8 cellular contexts compared by ENCODE assay signal in the genomic region with DNA sequence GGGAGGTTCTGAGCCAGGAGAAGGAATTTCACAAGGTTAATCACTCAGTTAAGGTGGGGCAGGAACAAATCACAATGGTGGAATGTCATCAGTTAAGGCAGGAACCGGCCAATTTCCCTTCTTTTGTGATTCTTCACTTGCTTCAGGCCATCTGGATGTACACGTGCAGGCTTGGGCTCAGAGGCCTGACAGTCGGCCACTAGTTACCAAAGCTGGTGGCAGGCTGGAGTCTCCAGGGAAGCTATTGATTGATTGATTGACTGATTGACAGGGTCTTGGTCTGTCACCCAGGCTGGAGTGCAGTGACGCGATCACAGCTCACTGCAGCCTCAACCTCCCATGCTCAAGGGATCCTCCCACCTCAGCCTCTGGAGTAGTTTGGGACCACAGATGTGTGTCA. TPM values are rescaled to one million over a fixed set of nuclear protein-coding genes. Genes with fewer than 3 reads are reported as not detected.
DNase-seq lines count a peak whose midpoint lies in the region; TF ChIP-seq lines count a peak whose summit lies in the region.
"Not testable (repeated sequence)": the region's sequence is repeated elsewhere in the genome, so short reads cannot be mapped to it uniquely, and the experiment has no call there.

No MANE protein-coding gene starts in this region.

- not testable (repeated sequence) for H3K9me3 ChIP-seq in CD8-positive, alpha-beta memory T cell (ENCODE audit: low read length); adipocyte (ENCODE audit: control insufficient read depth, low read length); endodermal cell (ENCODE audit: control insufficient read depth, low read length); iPS-18a (ENCODE audit: control insufficient read depth, low read depth, low read length); neuronal stem cell (replicated peaks in 1 of 2; ENCODE audit: control insufficient read depth in 2 of 2, insufficient read depth in 1 of 2, low read depth in 1 of 2, low read length in 2 of 2); suprapubic skin

- not testable (repeated sequence) for H2BK15ac ChIP-seq in neuronal stem cell (ENCODE audit: low read length)

- peaks cover 31 to 45% (median 43%) of the 10 kb centered on the region in 3 donors for H3K4me1 Mint-ChIP-seq in CD8-positive, alpha-beta memory T cell
- H3K4me1 Mint-ChIP-seq in IgD-negative memory B cell (peaks cover 20 to 24% (median 22%) of the 10 kb centered on the region in 3 donors), endodermal cell (peaks cover 53% of the 10 kb centered on the region)
- H3K4me1 Mint-ChIP-seq in activated CD4-positive, alpha-beta T cell treated with anti-CD3 and anti-CD28 coated beads, Interleukin-2, amount 10 ng/mL, durations not matched to agents 24 days and 14 days = peaks cover 25% of the 10 kb centered on the region

- peak overlapping the region; percentile 94 to 99 (median 97) for H3K4me3 Mint-ChIP-seq in CD8-positive, alpha-beta memory T cell
- H3K4me3 Mint-ChIP-seq in IgD-negative memory B cell (peak overlapping the region; percentile 13 to 95 (median 94)), endodermal cell (peak overlapping the region; percentile 93)
- peak overlapping the region; percentile 94 for H3K4me3 Mint-ChIP-seq in activated CD4-positive, alpha-beta T cell treated with anti-CD3 and anti-CD28 coated beads, Interleukin-2, amount 10 ng/mL, durations not matched to agents 24 days and 14 days

- not testable (repeated sequence) for H2BK120ac ChIP-seq in neuronal stem cell (ENCODE audit: low read depth, low read length)

- not testable (repeated sequence) for H2BK12ac ChIP-seq in neuronal stem cell (ENCODE audit: low read length)

- H3K36me3 ChIP-seq in CD8-positive, alpha-beta memory T cell (ENCODE audit: insufficient read depth, low read length); adipocyte (ENCODE audit: control insufficient read depth, insufficient read depth, low read length, severe bottlenecking); iPS-18a (ENCODE audit: control insufficient read depth, low read depth, low read length); suprapubic skin: not testable (repeated sequence)
- H3K36me3 ChIP-seq in endodermal cell (ENCODE audit: control insufficient read depth, insufficient read depth, low read length) (peaks cover 21% of the 10 kb centered on the region), neuronal stem cell (replicated peaks in 1 of 2; ENCODE audit: control insufficient read depth in 2 of 2, insufficient read depth in 2 of 2, low read length in 2 of 2) (peaks cover 0 to 22% of the 10 kb centered on the region in 2 donors)

- POLR2A ChIA-PET in CD8-positive, alpha-beta memory T cell (lab: Charles Lee) = not testable (repeated sequence)

- H3K9ac ChIP-seq in adipocyte (ENCODE audit: low read length) (peak overlapping the region; percentile 97), endodermal cell (ENCODE audit: extremely low read depth, low read length, poor library complexity, severe bottlenecking) (peak overlapping the region; percentile 92)
- H3K9ac ChIP-seq in iPS-18a (ENCODE audit: low read length); neuronal stem cell (ENCODE audit: low read depth, low read length, poor library complexity): not testable (repeated sequence)

- 16 to 28% methylated on average over 2 to 5 of the region's 5 CpGs for WGBS in endodermal cell (ENCODE audit: insufficient coverage in 1 of 2, insufficient read length in 1 of 2), 2 experiments
- WGBS in neuronal stem cell (ENCODE audit: extremely low coverage in 2 of 2, insufficient read length in 2 of 2, insufficient replicate concordance in 1 of 2), 2 donors = no CpG with 5 or more reads among the region's 5 CpGs
- WGBS in suprapubic skin = 21% methylated on average over 5 of the region's 5 CpGs

- peak overlapping the region; percentile 61 for H3K4me2 ChIP-seq in neuronal stem cell (ENCODE audit: insufficient read depth, low read length, poor library complexity, severe bottlenecking)

- not testable (repeated sequence) for H3K27me3 Mint-ChIP-seq in CD8-positive, alpha-beta memory T cell; IgD-negative memory B cell; activated CD4-positive, alpha-beta T cell treated with anti-CD3 and anti-CD28 coated beads, Interleukin-2, amount 10 ng/mL, durations not matched to agents 24 days and 14 days; endodermal cell (ENCODE audit: insufficient read depth)

- H3K4me3 ChIP-seq in CD8-positive, alpha-beta memory T cell (ENCODE audit: low read length); neuronal stem cell (ENCODE audit: low read length in 2 of 2): not testable (repeated sequence)
- H3K4me3 ChIP-seq in adipocyte (ENCODE audit: low read length) (peak overlapping the region; percentile 91), endodermal cell (ENCODE audit: low read length) (peak overlapping the region; percentile 61), iPS-18a (ENCODE audit: low read length) (peak overlapping the region; percentile 80), suprapubic skin (peak overlapping the region; percentile 98)

- H3K27ac ChIP-seq in CD8-positive, alpha-beta memory T cell (ENCODE audit: low read depth, low read length); endodermal cell (ENCODE audit: low read depth, low read length); iPS-18a (ENCODE audit: low read length); neuronal stem cell (replicated peaks; ENCODE audit: low read length); suprapubic skin: not testable (repeated sequence)

- TF ChIP-seq EP300 in suprapubic skin (IDR thresholded peaks at IDR 0.05) = not testable (repeated sequence)

- H2BK5ac ChIP-seq in neuronal stem cell (ENCODE audit: low read length) = not testable (repeated sequence)

- H3K14ac ChIP-seq in neuronal stem cell (ENCODE audit: low read length) = not testable (repeated sequence)

- CTCF ChIA-PET in CD8-positive, alpha-beta memory T cell (lab: Charles Lee) = not testable (repeated sequence)

- peaks cover 0 to 15% (median 2%) of the 10 kb centered on the region in 3 donors for H3K36me3 Mint-ChIP-seq in CD8-positive, alpha-beta memory T cell
- H3K36me3 Mint-ChIP-seq in IgD-negative memory B cell; activated CD4-positive, alpha-beta T cell treated with anti-CD3 and anti-CD28 coated beads, Interleukin-2, amount 10 ng/mL, durations not matched to agents 24 days and 14 days (ENCODE audit: low read depth): not testable (repeated sequence)
- peaks cover 15% of the 10 kb centered on the region for H3K36me3 Mint-ChIP-seq in endodermal cell (ENCODE audit: low read depth)

- not testable (repeated sequence) for H3K4ac ChIP-seq in neuronal stem cell (ENCODE audit: low read length)

- not testable (repeated sequence) for TF ChIP-seq POLR2A in suprapubic skin (IDR thresholded peaks at IDR 0.05)

- H2AK5ac ChIP-seq in neuronal stem cell (ENCODE audit: low read depth, low read length) = not testable (repeated sequence)

- H3K27me3 ChIP-seq in CD8-positive, alpha-beta memory T cell (ENCODE audit: insufficient read depth, low read length, poor library complexity, severe bottlenecking); adipocyte (replicated peaks; ENCODE audit: control insufficient read depth, insufficient read depth, low read length); endodermal cell (ENCODE audit: control insufficient read depth, insufficient read depth, low read length, poor library complexity, severe bottlenecking); iPS-18a (ENCODE audit: control insufficient read depth, insufficient read depth, low read length); neuronal stem cell (ENCODE audit: control insufficient read depth in 3 of 3, insufficient read depth in 3 of 3, low read depth in 1 of 3, low read length in 3 of 3); suprapubic skin: not testable (repeated sequence)

- H4K91ac ChIP-seq in neuronal stem cell (ENCODE audit: low read depth, low read length, poor library complexity) = not testable (repeated sequence)

- peak overlapping the region in 7 of 8 donors; percentile 35 to 95 (median 91) for H3K27ac Mint-ChIP-seq in CD8-positive, alpha-beta memory T cell
- H3K27ac Mint-ChIP-seq in IgD-negative memory B cell = peak overlapping the region in 2 of 3 donors; percentile 74 to 87
- peak overlapping the region; percentile 91 for H3K27ac Mint-ChIP-seq in activated CD4-positive, alpha-beta T cell treated with anti-CD3 and anti-CD28 coated beads, Interleukin-2, amount 10 ng/mL, durations not matched to agents 24 days and 14 days
- peak overlapping the region; percentile 98 for H3K27ac Mint-ChIP-seq in endodermal cell

- not testable (repeated sequence) for H3K23ac ChIP-seq in neuronal stem cell (ENCODE audit: low read depth, low read length, poor library complexity)

- peaks cover 16% of the 10 kb centered on the region for H3K4me1 ChIP-seq in CD8-positive, alpha-beta memory T cell (ENCODE audit: insufficient read depth, low read length)
- H3K4me1 ChIP-seq in adipocyte (ENCODE audit: control insufficient read depth, insufficient read depth, low read length) (peaks cover 28% of the 10 kb centered on the region), suprapubic skin (peaks cover 27% of the 10 kb centered on the region)
- not testable (repeated sequence) for H3K4me1 ChIP-seq in endodermal cell (ENCODE audit: control insufficient read depth, insufficient read depth, low read length); iPS-18a (ENCODE audit: control insufficient read depth, low read depth, low read length); neuronal stem cell (ENCODE audit: control insufficient read depth in 2 of 2, insufficient read depth in 1 of 2, low read depth in 1 of 2, low read length in 2 of 2)

- not testable (repeated sequence) for H3K9me3 Mint-ChIP-seq in CD8-positive, alpha-beta memory T cell; IgD-negative memory B cell; activated CD4-positive, alpha-beta T cell treated with anti-CD3 and anti-CD28 coated beads, Interleukin-2, amount 10 ng/mL, durations not matched to agents 24 days and 14 days; endodermal cell

- DNase-seq in CD8-positive, alpha-beta memory T cell; adipocyte (ENCODE audit: low read depth); neuronal stem cell (ENCODE audit: low spot score); suprapubic skin (ENCODE audit: low spot score in 2 of 2): not testable (repeated sequence)
- peak; percentile 60 for DNase-seq in activated CD4-positive, alpha-beta T cell treated with anti-CD3 and anti-CD28 coated beads, Interleukin-2, amount 10 ng/mL, durations not matched to agents 24 days and 14 days
- peak; percentile 84 for DNase-seq in endodermal cell

- intact Hi-C loops in activated CD4-positive, alpha-beta T cell treated with anti-CD3 and anti-CD28 coated beads, Interleukin-2, amount 10 ng/mL, durations not matched to agents 24 days and 14 days (cut with micrococcal nuclease) = loop anchor here (1.0 kb wide), 1 partner anchor 35 kb away; the partner anchor contains the start of gene NUDT15

- H3K18ac ChIP-seq in neuronal stem cell (ENCODE audit: low read length) = not testable (repeated sequence)

- peak overlapping the region; percentile 26 for H2AFZ ChIP-seq in neuronal stem cell (ENCODE audit: low read length)

- H3K79me1 ChIP-seq in neuronal stem cell (ENCODE audit: low read depth, low read length) = not testable (repeated sequence)

- TF ChIP-seq CTCF in endodermal cell (conservative IDR thresholded peaks at IDR 0.05); suprapubic skin (IDR thresholded peaks at IDR 0.05): not testable (repeated sequence)

- not testable (repeated sequence) for H4K8ac ChIP-seq in neuronal stem cell (ENCODE audit: low read depth, low read length)

RNA-seq across cellular contexts. Expression of gene SUCLA2, which starts 0.9 kb away (rescaled TPM):
- 10 to 100 TPM; 49.8 to 52.3 TPM for total RNA-seq in CD8-positive, alpha-beta memory T cell
- polyA plus RNA-seq in CD8-positive, alpha-beta memory T cell = 33.4 TPM
- polyA plus RNA-seq in IgD-negative memory B cell = 17.4 TPM
- 44.6 and 45.3 TPM in 2 replicates for total RNA-seq in activated CD4-positive, alpha-beta T cell treated with anti-CD3 and anti-CD28 coated beads, Interleukin-2, amount 10 ng/mL, durations not matched to agents 24 days and 14 days
- total RNA-seq in endodermal cell = 10 to 100 TPM; 78.8 to 79.0 TPM
- 55.5 TPM for polyA plus RNA-seq in endodermal cell (2013, experiment 1 of 2)
- polyA plus RNA-seq in endodermal cell (2013, experiment 2 of 2) = 52.2 TPM
- polyA plus RNA-seq in neuronal stem cell (2013, experiment 1 of 2) = 35.7 TPM
- polyA plus RNA-seq in neuronal stem cell (2013, experiment 2 of 2) = 36.7 TPM
- total RNA-seq in suprapubic skin = 10 to 100 TPM; 26.1 to 49.6 (median 38.0) TPM

RNA-seq across cellular contexts. Expression of gene NUDT15, which starts 35.5 kb away (rescaled TPM):
- 10 to 100 TPM; 23.9 to 24.0 TPM for total RNA-seq in CD8-positive, alpha-beta memory T cell
- 7.1 TPM for polyA plus RNA-seq in CD8-positive, alpha-beta memory T cell
- polyA plus RNA-seq in IgD-negative memory B cell = 9.2 TPM
- total RNA-seq in activated CD4-positive, alpha-beta T cell treated with anti-CD3 and anti-CD28 coated beads, Interleukin-2, amount 10 ng/mL, durations not matched to agents 24 days and 14 days = 18.2 and 19.1 TPM in 2 replicates
- total RNA-seq in endodermal cell = 10 to 100 TPM; 42.0 to 59.8 TPM
- 33.3 TPM for polyA plus RNA-seq in endodermal cell (2013, experiment 1 of 2)
- 31.8 TPM for polyA plus RNA-seq in endodermal cell (2013, experiment 2 of 2)
- polyA plus RNA-seq in neuronal stem cell (2013, experiment 1 of 2) = 33.8 TPM
- 35.0 TPM for polyA plus RNA-seq in neuronal stem cell (2013, experiment 2 of 2)
- total RNA-seq in suprapubic skin = 1 to 10 TPM; 5.6 to 10.0 (median 9.1) TPM
